ENCODE assay signal across 27 cellular contexts in genomic region chr3:41753651-41754050, GRCh38.
"Had no signal": no experiment of that assay in that cellular context is flagged by ENCODE, and none has a peak within 500 bp of the region (broad histone marks: within the 10 kb centered on the region; RNA-seq: fewer than 3 reads in every experiment).

No MANE protein-coding gene starts in this region.

- H3K9me3 ChIP-seq: colonic mucosa, esophagus squamous epithelium, gastroesophageal sphincter, heart right ventricle, left lung, lower lobe of right lung had no signal

- H3K36me3 ChIP-seq: colonic mucosa, esophagus squamous epithelium, gastroesophageal sphincter, heart right ventricle, left lung, lower lobe of right lung had no signal

- H3K4me3 Mint-ChIP-seq: central memory CD8-positive, alpha-beta T cell; dendritic cell treated with granulocyte-macrophage colony-stimulating factor and Interleukin-4, amounts not matched to agents 40 ng/mL and 50 ng/mL, for 4 days had no signal

- FAIRE-seq: frontal cortex, islet of Langerhans, keratinocyte had no signal

- H3K4me3 ChIP-seq: colonic mucosa, dorsolateral prefrontal cortex, esophagus squamous epithelium, gastroesophageal sphincter, heart right ventricle, left lung, lower lobe of right lung had no signal

- H3K27me3 Mint-ChIP-seq: central memory CD8-positive, alpha-beta T cell; dendritic cell treated with granulocyte-macrophage colony-stimulating factor and Interleukin-4, amounts not matched to agents 40 ng/mL and 50 ng/mL, for 4 days had no signal

- H3K27ac Mint-ChIP-seq: dendritic cell treated with granulocyte-macrophage colony-stimulating factor and Interleukin-4, amounts not matched to agents 40 ng/mL and 50 ng/mL, for 4 days had no signal

- H3K9me3 Mint-ChIP-seq: central memory CD8-positive, alpha-beta T cell; dendritic cell treated with granulocyte-macrophage colony-stimulating factor and Interleukin-4, amounts not matched to agents 40 ng/mL and 50 ng/mL, for 4 days had no signal

- H3K4me1 ChIP-seq: colonic mucosa, esophagus squamous epithelium, foreskin keratinocyte, gastroesophageal sphincter, heart right ventricle, left lung, lower lobe of right lung had no signal

- H3K27ac ChIP-seq: colonic mucosa, dorsolateral prefrontal cortex, epithelial cell of prostate, esophagus squamous epithelium, foreskin keratinocyte, gastroesophageal sphincter, heart right ventricle, left lung, lower lobe of right lung had no signal

- H3K27me3 ChIP-seq: colonic mucosa, dorsolateral prefrontal cortex, esophagus squamous epithelium, foreskin keratinocyte, gastroesophageal sphincter, heart right ventricle, left lung had no signal

- ATAC-seq: esophagus mucosa, foreskin keratinocyte, gastroesophageal sphincter, heart right ventricle, left cardiac atrium, left lung, left ventricle myocardium superior, lower lobe of right lung had no signal

- DNase-seq: cerebellar nuclear complex; colonic mucosa; cortex of kidney; dorsolateral prefrontal cortex; effector CD4-positive, alpha-beta T cell; effector memory CD4-positive, alpha-beta T cell; erythroblast; esophagus squamous epithelium; foreskin keratinocyte; glutamatergic neuron; head of caudate nucleus; heart right ventricle; hippocampal formation; left cardiac atrium; left lung; left ventricle myocardium superior; lower lobe of right lung; mesenchymal stem cell; midbrain had no signal

- H3K4me1 Mint-ChIP-seq: central memory CD8-positive, alpha-beta T cell had no signal
